In genomic region chr9:134296301-134297081, GRCh38 we compare ENCODE assay signal across 17 cellular contexts.
"Had no signal": no experiment of that assay in that cellular context is flagged by ENCODE, and none has a peak within 500 bp of the region (broad histone marks: within the 10 kb centered on the region; RNA-seq: fewer than 3 reads in every experiment).

No MANE protein-coding gene starts in this region.

- H3K4me3 Mint-ChIP-seq: mesothelial cell of epicardium had no signal

- H3K27ac Mint-ChIP-seq: mesothelial cell of epicardium had no signal

- H3K36me3 Mint-ChIP-seq: mesothelial cell of epicardium had no signal

- H3K4me3 ChIP-seq: lung had no signal

- DNase-seq: activated CD4-positive, alpha-beta T cell treated with anti-CD3 and anti-CD28 coated beads, Interleukin-2, amount 50 U/mL, for 1 hour; activated naive CD4-positive, alpha-beta T cell treated with anti-CD3 and anti-CD28 coated beads, Interleukin-2, amount 50 U/mL, for 16 hours; activated T-cell treated with anti-CD3 and anti-CD28 coated beads for 4 hours; caudate nucleus; cortex of kidney; effector CD4-positive, alpha-beta T cell; foreskin fibroblast; hypothalamus; kidney glomerular epithelial cell; stimulated activated CD4-positive, alpha-beta T cell treated with anti-CD3 and anti-CD28 coated beads, Interleukin-2, amount 100 ng/mL, for 24 hours; T-helper 1 cell; T1000 had no signal

- H3K9me3 Mint-ChIP-seq: mesothelial cell of epicardium had no signal

- ATAC-seq: activated CD4-positive, CD25-positive, alpha-beta regulatory T cell treated with anti-CD3 and anti-CD28 coated beads, Interleukin-2, amount 50 U/mL, for 24 hours; sciatic nerve; SK-N-SH treated with all-trans-retinoic acid at 6 μM for 48 hours had no signal
